In the genomic region with DNA sequence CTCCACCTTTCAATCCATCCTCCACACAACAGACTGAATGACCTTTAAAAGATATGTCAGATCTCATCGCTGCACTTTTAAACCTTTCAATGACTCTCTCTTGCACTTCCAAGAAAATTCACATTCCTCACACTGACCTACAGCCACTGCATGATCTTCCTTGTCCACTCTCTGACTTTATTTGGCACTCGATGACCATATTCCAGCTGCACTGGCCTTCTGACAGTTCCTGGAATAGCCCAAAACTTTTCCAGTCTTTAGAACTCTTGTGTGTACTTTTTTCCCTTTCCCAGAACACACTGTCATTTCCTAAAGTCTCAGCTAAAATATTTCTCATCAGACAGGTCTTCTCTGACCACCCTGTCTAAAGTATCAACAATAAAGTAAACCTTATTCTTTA, we compare ENCODE assay signal across 29 cellular contexts.
"Had no signal": no experiment of that assay in that cellular context is flagged by ENCODE, and none has a peak within 500 bp of the region (broad histone marks: within the 10 kb centered on the region; RNA-seq: fewer than 3 reads in every experiment).

No MANE protein-coding gene starts in this region.

- FAIRE-seq: pancreas had no signal

- H3K4me3 ChIP-seq: pancreas, psoas muscle, skin epidermis, smooth muscle cell, spleen, suprapubic skin, testis, tibial artery, transverse colon, upper lobe of right lung, uterus had no signal

- H3K27me3 Mint-ChIP-seq: stimulated activated naive CD8-positive, alpha-beta T cell treated with anti-CD3 and anti-CD28 coated beads, Interleukin-15, amount 100 ng/mL, for 72 hours had no signal

- ATAC-seq: naive thymus-derived CD4-positive, alpha-beta T cell; natural killer cell; pancreas; psoas muscle; right cardiac atrium; sciatic nerve; stimulated activated memory B cell treated with anti-CD40 and anti-IgM and Interleukin-4, amounts not matched to agents 10 μg/mL and 1 μg/mL and 100 μg/mL, for 72 hours; stimulated activated naive CD8-positive, alpha-beta T cell treated with anti-CD3 and anti-CD28 coated beads, Interleukin-15, amount 100 ng/mL, for 72 hours; stimulated activated naive CD8-positive, alpha-beta T cell treated with anti-CD3 and anti-CD28 coated beads, Interleukin-15, Interleukin-2, amounts not matched to agents 100 U/mL and 50 U/mL, for 24 hours; upper lobe of right lung had no signal

- H3K4me2 ChIP-seq: smooth muscle cell had no signal

- H3K9me3 Mint-ChIP-seq: natural killer cell; nephron; stimulated activated memory B cell treated with anti-CD40 and anti-IgM and Interleukin-4, amounts not matched to agents 10 μg/mL and 1 μg/mL and 100 μg/mL, for 72 hours; type B pancreatic cell had no signal

- H3K36me3 Mint-ChIP-seq: naive thymus-derived CD4-positive, alpha-beta T cell; natural killer cell; stimulated activated memory B cell treated with anti-CD40 and anti-IgM and Interleukin-4, amounts not matched to agents 10 μg/mL and 1 μg/mL and 100 μg/mL, for 72 hours; type B pancreatic cell had no signal

- H3K4me1 ChIP-seq: pancreas, psoas muscle, testis, tibial artery, transverse colon, upper lobe of right lung, uterus had no signal

- H3K27ac Mint-ChIP-seq: natural killer cell; nephron; stimulated activated memory B cell treated with anti-CD40 and anti-IgM and Interleukin-4, amounts not matched to agents 10 μg/mL and 1 μg/mL and 100 μg/mL, for 72 hours; stimulated activated naive CD8-positive, alpha-beta T cell treated with anti-CD3 and anti-CD28 coated beads, Interleukin-15, amount 100 ng/mL, for 72 hours; type B pancreatic cell had no signal

- DNase-seq: naive thymus-derived CD4-positive, alpha-beta T cell; natural killer cell; nucleus accumbens; pancreas; psoas muscle; right cardiac atrium; spleen; stimulated activated CD4-positive, alpha-beta T cell treated with anti-CD3 and anti-CD28 coated beads, Interleukin-12 subunit alpha, Interleukin-12 subunit beta, amount 100 ng/mL, for 4 hours; stimulated activated CD4-positive, alpha-beta T cell treated with anti-CD3 and anti-CD28 coated beads, Interleukin-1b, Interleukin-23, amount 100 ng/mL, for 48 hours; stimulated activated CD4-positive, alpha-beta T cell treated with anti-CD3 and anti-CD28 coated beads, Interleukin-4, amount 100 ng/mL, for 1 hour; stimulated activated CD4-positive, alpha-beta T cell treated with anti-CD3 and anti-CD28 coated beads, Interleukin-4, amount 100 ng/mL, for 4 hours; stimulated activated CD8-positive, alpha-beta memory T cell treated with anti-CD3 and anti-CD28 coated beads, Interleukin-4, amount 100 ng/mL, for 48 hours; stimulated activated naive CD4-positive, alpha-beta T cell; stimulated activated naive CD8-positive, alpha-beta T cell treated with anti-CD3 and anti-CD28 coated beads, Interleukin-15, amount 100 ng/mL, for 72 hours; stimulated activated naive CD8-positive, alpha-beta T cell treated with anti-CD3 and anti-CD28 coated beads, Interleukin-15, Interleukin-2, amounts not matched to agents 100 U/mL and 50 U/mL, for 24 hours; substantia nigra; testis; tibial artery; transverse colon; upper lobe of right lung; uterus had no signal

- H3K4me3 Mint-ChIP-seq: naive thymus-derived CD4-positive, alpha-beta T cell; natural killer cell; nephron; stimulated activated memory B cell treated with anti-CD40 and anti-IgM and Interleukin-4, amounts not matched to agents 10 μg/mL and 1 μg/mL and 100 μg/mL, for 72 hours; stimulated activated naive CD8-positive, alpha-beta T cell treated with anti-CD3 and anti-CD28 coated beads, Interleukin-15, amount 100 ng/mL, for 72 hours; type B pancreatic cell had no signal

- H3K9me3 ChIP-seq: neutrophil, pancreas, psoas muscle, suprapubic skin, testis, tibial artery, transverse colon, upper lobe of right lung, uterus had no signal

- H3K27me3 ChIP-seq: neutrophil, pancreas, suprapubic skin, testis, tibial artery, transverse colon, upper lobe of right lung, uterus had no signal

- H3K27ac ChIP-seq: neutrophil, pancreas, psoas muscle, skin epidermis, spleen, suprapubic skin, testis, tibial artery, transverse colon, upper lobe of right lung, uterus had no signal

- H3K36me3 ChIP-seq: neutrophil, pancreas, spleen, suprapubic skin, tibial artery, transverse colon, upper lobe of right lung, uterus had no signal
